Comparison of ENCODE assay signal across 8 cellular contexts in the genomic region with DNA sequence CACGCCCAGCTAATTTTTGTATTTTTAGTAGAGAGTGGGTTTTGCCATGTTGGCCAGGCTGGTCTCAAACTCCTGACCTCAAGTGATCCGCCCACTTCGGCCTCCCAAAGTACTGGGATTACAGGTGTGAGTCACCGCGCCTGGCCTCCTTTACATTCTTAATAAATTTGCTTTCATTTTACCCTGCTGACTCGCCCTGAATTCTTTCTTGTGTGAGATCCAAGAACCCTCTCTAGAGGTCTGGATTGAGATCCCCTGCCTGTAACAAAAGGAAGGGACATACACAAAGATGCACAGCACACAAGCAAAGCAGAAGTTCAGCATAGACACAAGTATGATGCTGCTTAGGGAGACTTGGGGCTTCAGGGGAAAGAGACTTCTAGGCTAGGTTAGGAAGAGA.
DNase-seq lines count a peak whose midpoint lies in the region; ATAC-seq and TF ChIP-seq lines count a peak whose summit lies in the region.
"Not testable (repeated sequence)": the region's sequence is repeated elsewhere in the genome, so short reads cannot be mapped to it uniquely, and the experiment has no call there.

No MANE protein-coding gene starts in this region.

- TF ChIP-seq CTCF in HEK293 (tag by site-specific recombination; IDR thresholded peaks at IDR 0.05); PC-9 (conservative IDR thresholded peaks at IDR 0.05); WTC11 (IDR thresholded peaks at IDR 0.05); cardiac fibroblast (IDR thresholded peaks at IDR 0.05; ENCODE audit: low read depth, low read length); fibroblast of the aortic adventitia (IDR thresholded peaks at IDR 0.05; ENCODE audit: insufficient read depth, low read length): not testable (repeated sequence)

- H3K27me3 Mint-ChIP-seq in WTC11 (ENCODE audit: low read depth): not testable (repeated sequence)

- not testable (repeated sequence) for H3K79me2 ChIP-seq in PC-9 (ENCODE audit: low read depth)

- intact Hi-C loops in PC-9 (cut with micrococcal nuclease; ENCODE audit: unreplicated experiment): loop anchor here (2.0 kb wide), 1 partner anchor 61 kb away; no protein-coding TSS in a partner anchor

- not testable (repeated sequence) for H3K36me3 Mint-ChIP-seq in WTC11

- not testable (repeated sequence) for ATAC-seq in WTC11

- not testable (repeated sequence) for H3K4me1 ChIP-seq in HEK293 (ENCODE audit: control insufficient read depth, insufficient read depth, low read length)
- peaks cover 55% of the 10 kb centered on the region for H3K4me1 ChIP-seq in PC-9 (replicated peaks; ENCODE audit: insufficient read depth)
- H3K4me1 ChIP-seq in stomach smooth muscle (ENCODE audit: control insufficient read depth, insufficient read depth, low read length): peaks cover 16% of the 10 kb centered on the region

- DNase-seq in Daoy (ENCODE audit: low read depth) (peak; percentile 53), PC-9 (peak; percentile 48 to 86), cardiac fibroblast (ENCODE audit: low read depth in 2 of 2) (peak; percentile 23 to 65), fibroblast of the aortic adventitia (ENCODE audit: low read depth) (peak; percentile 58), kidney glomerular epithelial cell (lab: John Stamatoyannopoulos, UW) (peak; percentile 1)
- not testable (repeated sequence) for DNase-seq in WTC11 (ENCODE audit: low spot score)

- not testable (repeated sequence) for H3K9me3 ChIP-seq in HEK293 (ENCODE audit: control insufficient read depth, insufficient read depth, low read depth, low read length); PC-9 (ENCODE audit: insufficient read depth, low read depth); stomach smooth muscle (ENCODE audit: control insufficient read depth in 2 of 2, low read length in 2 of 2)

- not testable (repeated sequence) for BruUV-seq in PC-9 (replicated peaks; lab: Mats Ljungman, UMichigan)

- CTCF ChIA-PET in HEK293 (lab: Yijun Ruan, JAX); PC-9 (lab: Charles Lee); WTC11 (lab: Charles Lee): not testable (repeated sequence)

- H3K4me3 Mint-ChIP-seq in WTC11: not testable (repeated sequence)

- peaks cover 38% of the 10 kb centered on the region for H3F3A ChIP-seq in PC-9 (ENCODE audit: insufficient read depth, low read depth)

- not testable (repeated sequence) for H2AFZ ChIP-seq in PC-9

- not testable (repeated sequence) for H3K4me3 ChIP-seq in HEK293 (ENCODE audit: low read depth, low read length); PC-9; cardiac fibroblast (replicated peaks in 1 of 2; ENCODE audit: low read depth in 2 of 2, low read length in 2 of 2); fibroblast of the aortic adventitia (ENCODE audit: low read depth, low read length); stomach smooth muscle (ENCODE audit: low read length in 2 of 2)

- H4K20me1 ChIP-seq in PC-9 (ENCODE audit: insufficient read depth): not testable (repeated sequence)

- not testable (repeated sequence) for H3K9ac ChIP-seq in stomach smooth muscle (ENCODE audit: low read length in 2 of 2)

- not testable (repeated sequence) for H3K27me3 ChIP-seq in PC-9 (ENCODE audit: insufficient read depth, low read depth); stomach smooth muscle (ENCODE audit: control insufficient read depth in 1 of 2, insufficient read depth in 2 of 2, low read length in 2 of 2)

- peaks cover 22% of the 10 kb centered on the region for H3K4me1 Mint-ChIP-seq in WTC11

- H3K9me3 Mint-ChIP-seq in WTC11: not testable (repeated sequence)

- H3K27ac ChIP-seq in HEK293 (ENCODE audit: extremely low read depth, low read depth, low read length): not testable (repeated sequence)
- H3K27ac ChIP-seq in PC-9 (peak overlapping the region; percentile 68), stomach smooth muscle (ENCODE audit: low read length) (peak overlapping the region; percentile 24)

- POLR2A ChIA-PET in HEK293 (lab: Yijun Ruan, JAX); PC-9 (lab: Charles Lee; ENCODE audit: unreplicated experiment); WTC11 (lab: Charles Lee): not testable (repeated sequence)

- not testable (repeated sequence) for H3K36me3 ChIP-seq in HEK293 (ENCODE audit: control insufficient read depth in 2 of 2, insufficient read depth in 1 of 2, low read length in 2 of 2); PC-9 (ENCODE audit: low read depth); stomach smooth muscle (ENCODE audit: control insufficient read depth in 2 of 2, insufficient read depth in 2 of 2, low read length in 2 of 2)

- not testable (repeated sequence) for H3K9me2 ChIP-seq in PC-9 (ENCODE audit: insufficient read depth)

- peak overlapping the region; percentile 26; the same call in 1 of the 2 replicates for H3K27ac Mint-ChIP-seq in WTC11

- peak overlapping the region; percentile 47; the same call in 1 of the 2 replicates for H3K4me2 ChIP-seq in PC-9

TF ChIP-seq in HEK293, 187 proteins besides CTCF, POLR2A, EP300 and RAD21:
- TF ChIP-seq ZFHX2 (tag by site-specific recombination; conservative IDR thresholded peaks at IDR 0.05): 0 out of 2 replicates have a peak, but pooled peaks have one; percentile 17
TF ChIP-seq in HEK293: peak in this region for 1; not testable (repeated sequence) for 186.
